In the genomic region with DNA sequence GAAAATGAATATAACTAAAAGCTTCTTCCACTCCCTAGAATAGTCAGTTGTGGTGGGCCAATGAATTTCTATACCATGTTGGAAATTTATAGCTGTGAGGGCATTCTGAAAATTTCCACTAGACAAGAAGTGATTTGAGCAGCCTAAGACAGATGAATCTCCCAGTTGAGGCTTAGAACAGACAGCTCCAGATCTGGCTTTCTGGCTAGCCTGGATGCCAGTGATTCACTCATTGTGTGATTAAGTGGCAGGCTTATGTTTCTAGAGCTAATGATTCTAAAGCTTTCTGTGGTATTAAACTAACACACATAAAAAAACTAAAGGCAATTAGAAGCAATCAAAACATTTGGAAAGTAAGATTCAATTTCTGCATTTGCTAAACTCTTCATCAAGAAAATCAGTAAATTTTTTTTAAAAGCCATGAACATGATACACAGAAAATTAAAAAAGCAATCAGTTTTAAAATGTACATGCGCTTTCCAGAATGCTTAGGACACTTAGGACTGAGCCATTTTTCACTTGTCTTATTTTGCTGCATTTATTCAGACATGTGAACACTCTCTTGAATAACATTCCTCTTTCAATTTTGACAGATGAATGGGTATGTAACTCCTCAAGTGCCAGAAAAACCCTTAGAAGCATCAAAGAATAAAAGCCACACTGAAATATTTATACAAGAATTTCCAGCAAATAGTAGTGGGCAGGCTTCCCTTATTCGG, we compare ENCODE assay signal across 11 cellular contexts.
A peak's percentile ranks its signal among the peaks of the same experiment; 100 is the strongest.
DNase-seq lines count a peak whose midpoint lies in the region; ATAC-seq and TF ChIP-seq lines count a peak whose summit lies in the region.
"Had no signal": no experiment of that assay in that cellular context is flagged by ENCODE, and none has a peak within 500 bp of the region (broad histone marks: within the 10 kb centered on the region; RNA-seq: fewer than 3 reads in every experiment).

No MANE protein-coding gene starts in this region.

- peak overlapping the region; percentile 5 to 53 (median 45); a peak in 19 of 22 replicates for H3K4me2 ChIP-seq in BLaER1 treated with 17β-estradiol and CSF1 and Interleukin-3, amounts not matched to agents 10 nM and 100 nM

- no peaks in the 10 kb centered on the region for H3K27me3 ChIP-seq in BLaER1 treated with 17β-estradiol and CSF1 and Interleukin-3, amounts not matched to agents 10 nM and 100 nM

- peak overlapping the region; percentile 62 for H3K27ac Mint-ChIP-seq in activated naive CD8-positive, alpha-beta T cell treated with anti-CD3 and anti-CD28 coated beads, Interleukin-2, amount 50 U/mL, for 24 hours

- H3K4me1 ChIP-seq in BLaER1 treated with 17β-estradiol and CSF1 and Interleukin-3, amounts not matched to agents 10 nM and 100 nM, result peaks cover 0 to 11% (median 7%) of the 10 kb centered on the region in 10 experiments; a peak in 13 of 20 replicates
- H3K4me1 ChIP-seq: parathyroid adenoma had no signal

- no peaks in the 10 kb centered on the region for H4K20me1 ChIP-seq in BLaER1 treated with 17β-estradiol and CSF1 and Interleukin-3, amounts not matched to agents 10 nM and 100 nM

- no peak for TF ChIP-seq POLR2A in erythroblast (IDR thresholded peaks at IDR 0.05; ENCODE audit: low read length)

- peak overlapping the region; percentile 58 for H3K4me3 Mint-ChIP-seq in activated naive CD8-positive, alpha-beta T cell treated with anti-CD3 and anti-CD28 coated beads, Interleukin-2, amount 50 U/mL, for 24 hours

- no peak overlapping the region for H3K9ac ChIP-seq in BLaER1 treated with 17β-estradiol and CSF1 and Interleukin-3, amounts not matched to agents 10 nM and 100 nM
- H3K9ac ChIP-seq: parathyroid adenoma had no signal

- H3K27me3 Mint-ChIP-seq in activated naive CD8-positive, alpha-beta T cell treated with anti-CD3 and anti-CD28 coated beads, Interleukin-2, amount 50 U/mL, for 24 hours, result no peaks in the 10 kb centered on the region

- DNase-seq in HT1080 (ENCODE audit: low read depth) (peak; percentile 30), medulla oblongata (ENCODE audit: extremely low spot score) (peak; percentile 61), NCI-H1694 treated with DMSO at 0.1 percent for 48 hours (lab: John Stamatoyannopoulos, UW) (no peak), erythroblast (lab: John Stamatoyannopoulos, UW) (no peak), AG20443 (ENCODE audit: low spot score) (no peak)
- DNase-seq in activated naive CD8-positive, alpha-beta T cell treated with anti-CD3 and anti-CD28 coated beads, Interleukin-2, amount 50 U/mL, for 24 hours, result no peak
- no peak for DNase-seq in stimulated activated CD4-positive, alpha-beta T cell treated with anti-CD3 and anti-CD28 coated beads, Interleukin-1b, Interleukin-23, amount 100 ng/mL, for 48 hours
- DNase-seq: activated CD4-positive, alpha-beta T cell treated with anti-CD3 and anti-CD28 coated beads, Interleukin-2, amount 50 U/mL, for 4 hours; NCI-H1417 treated with DMSO at 0.1 percent for 48 hours had no signal

- H3K36me3 Mint-ChIP-seq in activated naive CD8-positive, alpha-beta T cell treated with anti-CD3 and anti-CD28 coated beads, Interleukin-2, amount 50 U/mL, for 24 hours (ENCODE audit: low read depth), result peaks cover 3% of the 10 kb centered on the region

- peaks cover 24% of the 10 kb centered on the region for H3K4me1 Mint-ChIP-seq in activated naive CD8-positive, alpha-beta T cell treated with anti-CD3 and anti-CD28 coated beads, Interleukin-2, amount 50 U/mL, for 24 hours

- H3K4me3 ChIP-seq in BLaER1 treated with 17β-estradiol and CSF1 and Interleukin-3, amounts not matched to agents 10 nM and 100 nM, result no peak overlapping the region

- no peak for ATAC-seq in activated naive CD8-positive, alpha-beta T cell treated with anti-CD3 and anti-CD28 coated beads, Interleukin-2, amount 50 U/mL, for 24 hours

- no peaks in the 10 kb centered on the region for H3K36me3 ChIP-seq in BLaER1 treated with 17β-estradiol and CSF1 and Interleukin-3, amounts not matched to agents 10 nM and 100 nM

- peak overlapping the region in 6 of 11 experiments; percentile 4 to 57 (median 41); a peak in 7 of 22 replicates for H3K27ac ChIP-seq in BLaER1 treated with 17β-estradiol and CSF1 and Interleukin-3, amounts not matched to agents 10 nM and 100 nM
- H3K27ac ChIP-seq: parathyroid adenoma had no signal

- peaks cover 5% of the 10 kb centered on the region for H3K9me3 Mint-ChIP-seq in activated naive CD8-positive, alpha-beta T cell treated with anti-CD3 and anti-CD28 coated beads, Interleukin-2, amount 50 U/mL, for 24 hours

- H3K9me3 ChIP-seq in BLaER1 treated with 17β-estradiol and CSF1 and Interleukin-3, amounts not matched to agents 10 nM and 100 nM (replicated peaks in 1 of 11), result no peaks in the 10 kb centered on the region

Comparison
In these comparisons a context has a peak if more than half of its experiments do, and no peak if none do; other contexts are left out.
1. DNase-seq: peak in HT1080 (single experiment) and medulla oblongata (single experiment); none in activated naive CD8-positive, alpha-beta T cell treated with anti-CD3 and anti-CD28 coated beads, Interleukin-2, amount 50 U/mL, for 24 hours (single experiment), NCI-H1694 treated with DMSO at 0.1 percent for 48 hours (single experiment), erythroblast (0 of 2), AG20443 (single experiment) and stimulated activated CD4-positive, alpha-beta T cell treated with anti-CD3 and anti-CD28 coated beads, Interleukin-1b, Interleukin-23, amount 100 ng/mL, for 48 hours (single experiment).